Comparison of ENCODE assay signal across 1 cellular context in genomic region chr9:109027176-109027575, GRCh38.
TF ChIP-seq lines count a peak whose summit lies in the region.

No MANE protein-coding gene starts in this region.

TF ChIP-seq in endothelial cell of umbilical vein, 7 proteins besides CTCF, POLR2A, EP300 and RAD21:
- TF ChIP-seq POLR2AphosphoS5 (IDR thresholded peaks at IDR 0.05; ENCODE audit: insufficient read depth, low read depth, low read length) (no peak), MYC (IDR thresholded peaks at IDR 0.05; ENCODE audit: low read depth, low read length) (no peak), FOS (IDR thresholded peaks at IDR 0.05; ENCODE audit: borderline replicate concordance, insufficient read depth, low read length) (no peak), GATA2 (IDR thresholded peaks at IDR 0.05; ENCODE audit: insufficient read depth, insufficient read length, low read depth, low read length) (no peak), JUN (IDR thresholded peaks at IDR 0.05; ENCODE audit: borderline replicate concordance, insufficient read depth, insufficient read length, low read depth) (no peak), EZH2 (IDR thresholded peaks at IDR 0.05; ENCODE audit: borderline replicate concordance, low read depth, low read length, severe bottlenecking) (no peak), MAX (IDR thresholded peaks at IDR 0.05; ENCODE audit: insufficient read depth, insufficient read length) (no peak)
TF ChIP-seq in endothelial cell of umbilical vein: peak in this region for 0.
